In genomic region chr1:154492115-154492514, GRCh38 we compare ENCODE assay signal across 18 cellular contexts. TPM values are rescaled to one million over a fixed set of nuclear protein-coding genes. Genes with fewer than 3 reads are reported as not detected.
DNase-seq lines count a peak whose midpoint lies in the region; ATAC-seq and TF ChIP-seq lines count a peak whose summit lies in the region.
"Had no signal": no experiment of that assay in that cellular context is flagged by ENCODE, and none has a peak within 500 bp of the region (broad histone marks: within the 10 kb centered on the region; RNA-seq: fewer than 3 reads in every experiment).

No MANE protein-coding gene starts in this region.

- H3K27ac ChIP-seq in heart right ventricle, result peak overlapping the region; percentile 13 to 95 (median 78)
- H3K27ac ChIP-seq in stomach, result peak overlapping the region in 3 of 5 donors; percentile 7 to 30 (median 14)
- H3K27ac ChIP-seq: KMS-11 had no signal

- POLR2A ChIA-PET in activated CD4-positive, alpha-beta memory T cell treated with anti-CD3 and anti-CD28 coated beads, Interleukin-2, amount 10 ng/mL, durations not matched to agents 7 days and 5 days (lab: Charles Lee), result no interaction called here

- intact Hi-C loops in heart right ventricle (cut with DNase I) (no loop called here), Right ventricle myocardium inferior (cut with DNase I) (no loop called here), stomach (cut with DNase I; ENCODE audit: low total_unique reads) (no loop called here)

- H3K27me3 Mint-ChIP-seq in immature natural killer cell (ENCODE audit: low read depth in 3 of 3), result peaks cover 0 to 5% (median 2%) of the 10 kb centered on the region in 3 donors
- peaks cover 19% of the 10 kb centered on the region for H3K27me3 Mint-ChIP-seq in activated CD4-positive, alpha-beta memory T cell treated with anti-CD3 and anti-CD28 coated beads, Interleukin-2, amount 10 ng/mL, durations not matched to agents 7 days and 5 days

- H3K9ac ChIP-seq in Loucy (ENCODE audit: low read depth, low read length, poor library complexity, severe bottlenecking), result peak overlapping the region; percentile 55
- H3K9ac ChIP-seq: KMS-11 had no signal

- no peaks in the 10 kb centered on the region for H3K9me3 Mint-ChIP-seq in immature natural killer cell
- no peaks in the 10 kb centered on the region for H3K9me3 Mint-ChIP-seq in activated CD4-positive, alpha-beta memory T cell treated with anti-CD3 and anti-CD28 coated beads, Interleukin-2, amount 10 ng/mL, durations not matched to agents 7 days and 5 days

- no peaks in the 10 kb centered on the region for H3K36me3 Mint-ChIP-seq in immature natural killer cell
- H3K36me3 Mint-ChIP-seq in activated CD4-positive, alpha-beta memory T cell treated with anti-CD3 and anti-CD28 coated beads, Interleukin-2, amount 10 ng/mL, durations not matched to agents 7 days and 5 days (ENCODE audit: low read depth), result no peaks in the 10 kb centered on the region

- CTCF ChIA-PET in activated CD4-positive, alpha-beta memory T cell treated with anti-CD3 and anti-CD28 coated beads, Interleukin-2, amount 10 ng/mL, durations not matched to agents 7 days and 5 days (lab: Charles Lee), result interaction anchor here (7.2 kb wide), 1 partner anchor 11 kb away, joined by 44 read pairs; no protein-coding TSS in a partner anchor

- ATAC-seq in heart right ventricle (no peak), Right ventricle myocardium inferior (no peak), GM18511 (IDR thresholded peaks at IDR 0.05; ENCODE audit: unreplicated experiment) (no peak)
- ATAC-seq: right lobe of liver had no signal

- H3K27me3 ChIP-seq in heart right ventricle (peaks cover 0 to 7% (median 0%) of the 10 kb centered on the region in 7 donors), Loucy (ENCODE audit: insufficient read depth, low read length, poor library complexity, severe bottlenecking) (no peaks in the 10 kb centered on the region), stomach (peaks cover 0 to 11% (median 0%) of the 10 kb centered on the region in 3 donors)
- H3K27me3 ChIP-seq: right lobe of liver had no signal

- peak overlapping the region in 2 of 10 donors; percentile 1 to 14 for H3K4me3 ChIP-seq in heart right ventricle
- no peak overlapping the region for H3K4me3 ChIP-seq in Loucy (ENCODE audit: low read length, poor library complexity, severe bottlenecking)
- H3K4me3 ChIP-seq in stomach, result no peak overlapping the region
- H3K4me3 ChIP-seq: right lobe of liver had no signal

- no peak overlapping the region for H2AFZ ChIP-seq in Loucy (ENCODE audit: low read length)

- H3K36me3 ChIP-seq in heart right ventricle, result peaks cover 0 to 49% (median 6%) of the 10 kb centered on the region in 9 donors
- H3K36me3 ChIP-seq in Loucy (ENCODE audit: insufficient read depth, low read length), result no peaks in the 10 kb centered on the region
- H3K36me3 ChIP-seq in stomach, result peaks cover 0 to 3% (median 0%) of the 10 kb centered on the region in 4 donors
- H3K36me3 ChIP-seq: right lobe of liver had no signal

- no peaks in the 10 kb centered on the region for H3K9me2 ChIP-seq in Loucy (replicated peaks; ENCODE audit: low read depth, low read length)

- no peak overlapping the region for H3K4me3 Mint-ChIP-seq in immature natural killer cell
- no peak overlapping the region for H3K4me3 Mint-ChIP-seq in activated CD4-positive, alpha-beta memory T cell treated with anti-CD3 and anti-CD28 coated beads, Interleukin-2, amount 10 ng/mL, durations not matched to agents 7 days and 5 days

- peak overlapping the region; percentile 61 to 94 (median 88) for H3K27ac Mint-ChIP-seq in immature natural killer cell
- H3K27ac Mint-ChIP-seq in activated CD4-positive, alpha-beta memory T cell treated with anti-CD3 and anti-CD28 coated beads, Interleukin-2, amount 10 ng/mL, durations not matched to agents 7 days and 5 days, result no peak overlapping the region

- H3K4me1 ChIP-seq in heart right ventricle (peaks cover 9 to 97% (median 87%) of the 10 kb centered on the region in 9 donors), Loucy (ENCODE audit: insufficient read depth, low read length, poor library complexity, severe bottlenecking) (peaks cover 70% of the 10 kb centered on the region), stomach (peaks cover 0 to 16% (median 3%) of the 10 kb centered on the region in 4 donors)

- no peak for TF ChIP-seq POLR2A in stomach (IDR thresholded peaks at IDR 0.05)

- no peak for TF ChIP-seq EP300 in stomach (IDR thresholded peaks at IDR 0.05)

- H4K20me1 ChIP-seq in Loucy (ENCODE audit: insufficient read depth, low read length, poor library complexity, severe bottlenecking), result no peaks in the 10 kb centered on the region

- H3K79me2 ChIP-seq in Loucy (ENCODE audit: insufficient read depth, low read length), result no peaks in the 10 kb centered on the region

- no peak for TF ChIP-seq CTCF in heart right ventricle (IDR thresholded peaks at IDR 0.05)
- TF ChIP-seq CTCF in Loucy (conservative IDR thresholded peaks at IDR 0.05; ENCODE audit: low read length), result no peak
- TF ChIP-seq CTCF in stomach (IDR thresholded peaks at IDR 0.05), result no peak

- H3K4me1 Mint-ChIP-seq in immature natural killer cell, result peaks cover 39 to 47% of the 10 kb centered on the region in 2 donors
- peaks cover 30% of the 10 kb centered on the region for H3K4me1 Mint-ChIP-seq in activated CD4-positive, alpha-beta memory T cell treated with anti-CD3 and anti-CD28 coated beads, Interleukin-2, amount 10 ng/mL, durations not matched to agents 7 days and 5 days

- H3K4me2 ChIP-seq in Loucy (ENCODE audit: low read depth, low read length, poor library complexity, severe bottlenecking), result peak overlapping the region; percentile 89
- H3K4me2 ChIP-seq: KMS-11 had no signal

- WGBS in heart right ventricle, 2 donors, result 54 to 69% methylated on average over 4 of the region's 4 CpGs
- WGBS in stomach, 5 donors, result 69 to 85% (median 75%) methylated on average over 4 of the region's 4 CpGs

- no peaks in the 10 kb centered on the region for H3K9me3 ChIP-seq in heart right ventricle
- no peaks in the 10 kb centered on the region for H3K9me3 ChIP-seq in Loucy (ENCODE audit: insufficient read depth, low read depth, low read length)
- H3K9me3 ChIP-seq in stomach, result no peaks in the 10 kb centered on the region
- H3K9me3 ChIP-seq: right lobe of liver had no signal

- DNase-seq in heart right ventricle (no peak), Right ventricle myocardium inferior (ENCODE audit: missing footprints) (no peak), immature natural killer cell (no peak), stomach (no peak), NCI-H2171 (lab: John Stamatoyannopoulos, UW) (no peak)
- DNase-seq in activated CD4-positive, alpha-beta memory T cell treated with anti-CD3 and anti-CD28 coated beads, Interleukin-2, amount 10 ng/mL, durations not matched to agents 7 days and 5 days, result no peak
- DNase-seq: activated CD4-positive, alpha-beta T cell treated with anti-CD3 and anti-CD28 coated beads, Interleukin-2, amount 50 U/mL, for 4 hours; central memory CD4-positive, alpha-beta T cell; NCI-H1436; NCI-H345; right lobe of liver; stimulated activated CD4-positive, alpha-beta T cell treated with anti-CD3 and anti-CD28 coated beads, Interleukin-4, amount 100 ng/mL, for 24 hours had no signal

- peaks cover 18% of the 10 kb centered on the region; the same call in 1 of the 2 replicates for H3F3A ChIP-seq in Loucy (ENCODE audit: low read depth)

RNA-seq across cellular contexts. Expression of gene TDRD10, which starts 9.9 kb away (rescaled TPM):
- total RNA-seq in heart right ventricle, result 1 to 10 TPM; 1.1 to 3.8 (median 1.8) TPM
- 10 to 100 TPM in 1 of 2 donors, 1 to 10 TPM in 1; 5.5 to 13.3 TPM for polyA plus RNA-seq in heart right ventricle
- 2.2 TPM for total RNA-seq in Right ventricle myocardium inferior
- polyA plus RNA-seq in immature natural killer cell, result not detected
- 1 to 10 TPM in 2 of 5 donors, under 1 TPM in 1, not detected in 2; 0.18 to 1.7 (median 1.0) TPM for total RNA-seq in stomach
- 1 to 10 TPM in 2 of 3 donors, under 1 TPM in 1; 0.81 to 4.1 (median 2.4) TPM for polyA plus RNA-seq in stomach
- not detected for total RNA-seq in activated CD4-positive, alpha-beta memory T cell treated with anti-CD3 and anti-CD28 coated beads, Interleukin-2, amount 10 ng/mL, durations not matched to agents 7 days and 5 days
- total RNA-seq: fibroblast of villous mesenchyme had no signal
- polyA plus RNA-seq: AG04450, neural cell had no signal

RNA-seq across cellular contexts. Expression of gene SHE, which starts 10.1 kb away (rescaled TPM):
- total RNA-seq in heart right ventricle (10 to 100 TPM in 7 of 10 donors, 1 to 10 TPM in 3; 7.9 to 19.6 (median 12.5) TPM), Right ventricle myocardium inferior (11.3 TPM), stomach (10 to 100 TPM in 2 of 5 donors, 1 to 10 TPM in 2, under 1 TPM in 1; 0.87 to 13.8 (median 4.9) TPM)
- polyA plus RNA-seq in heart right ventricle (10 to 100 TPM; 13.7 to 19.6 TPM), immature natural killer cell (under 1 TPM in 1 of 3 donors, not detected in 2; 0.13 TPM), stomach (1 to 10 TPM; 2.9 to 5.2 (median 4.0) TPM)
- total RNA-seq in activated CD4-positive, alpha-beta memory T cell treated with anti-CD3 and anti-CD28 coated beads, Interleukin-2, amount 10 ng/mL, durations not matched to agents 7 days and 5 days, result not detected
- total RNA-seq: fibroblast of villous mesenchyme had no signal
- polyA plus RNA-seq: AG04450 had no signal
